24 cellular contexts compared by ENCODE assay signal in genomic region chr11:86692317-86692716, GRCh38. TPM values are rescaled to one million over a fixed set of nuclear protein-coding genes. Genes with fewer than 3 reads are reported as not detected.
DNase-seq lines count a peak whose midpoint lies in the region; ATAC-seq, FAIRE-seq and TF ChIP-seq lines count a peak whose summit lies in the region.
"Had no signal": no experiment of that assay in that cellular context is flagged by ENCODE, and none has a peak within 500 bp of the region (broad histone marks: within the 10 kb centered on the region; RNA-seq: fewer than 3 reads in every experiment).

No MANE protein-coding gene starts in this region.

- no peaks in the 10 kb centered on the region for H3K79me2 ChIP-seq in mammary epithelial cell (ENCODE audit: insufficient read depth, low read length)

- H3K9me3 ChIP-seq in mammary epithelial cell (replicated peaks; ENCODE audit: insufficient read depth, low read length), result no peaks in the 10 kb centered on the region
- H3K9me3 ChIP-seq in testis, result no peaks in the 10 kb centered on the region
- no peaks in the 10 kb centered on the region for H3K9me3 ChIP-seq in upper lobe of left lung
- H3K9me3 ChIP-seq: heart right ventricle, left lung, thyroid gland had no signal

- H3K4me1 Mint-ChIP-seq in MCF 10A (ENCODE audit: insufficient read depth, unreplicated experiment), result peaks cover 26% of the 10 kb centered on the region
- H3K4me1 Mint-ChIP-seq: CD4-positive, CD25-positive, alpha-beta regulatory T cell had no signal

- ATAC-seq in SK-N-SH treated with all-trans-retinoic acid at 6 μM for 48 hours (peak; percentile 52), GM21529 (IDR thresholded peaks at IDR 0.05; ENCODE audit: unreplicated experiment) (no peak), upper lobe of left lung (ENCODE audit: low FRiP score in 2 of 2) (no peak)
- ATAC-seq: heart right ventricle, left lung had no signal

- CTCF ChIA-PET in mammary epithelial cell (lab: Charles Lee; ENCODE audit: low non-redundant PET), result no interaction called here
- CTCF ChIA-PET in MCF 10A (lab: Yijun Ruan, JAX), result interaction anchor here (0.6 to 0.9 kb wide), 4 partner anchors 15 to 837 kb away, joined by 3 read pairs; partner anchors contain the start of gene CCDC83

- H3K27me3 ChIP-seq in mammary epithelial cell (ENCODE audit: insufficient read depth, low read length), result no peaks in the 10 kb centered on the region
- no peaks in the 10 kb centered on the region for H3K27me3 ChIP-seq in testis
- no peaks in the 10 kb centered on the region for H3K27me3 ChIP-seq in upper lobe of left lung
- H3K27me3 ChIP-seq: heart right ventricle, left lung, thyroid gland had no signal

- H3K4me3 ChIP-seq in mammary epithelial cell (replicated peaks in 1 of 3; ENCODE audit: insufficient read depth in 1 of 3, low read depth in 2 of 3, low read length in 3 of 3) (no peak overlapping the region), fibroblast of mammary gland (ENCODE audit: control insufficient read depth, low read depth, low read length) (no peak overlapping the region), testis (no peak overlapping the region), upper lobe of left lung (no peak overlapping the region)
- H3K4me3 ChIP-seq: heart right ventricle, left lung, thyroid gland had no signal

- dilution Hi-C loops in mammary epithelial cell (cut with HindIII; ENCODE audit: low sequenced_read_pairs), result no loop called here

- no peak overlapping the region for H3K4me3 Mint-ChIP-seq in MCF 10A (ENCODE audit: unreplicated experiment)
- H3K4me3 Mint-ChIP-seq: activated naive CD8-positive, alpha-beta T cell; brain; CD4-positive, CD25-positive, alpha-beta regulatory T cell; stimulated activated naive CD8-positive, alpha-beta T cell treated with anti-CD3 and anti-CD28 coated beads, Interleukin-15, Interleukin-2, amounts not matched to agents 100 ng/mL and 50 ng/mL, for 24 hours had no signal

- POLR2A ChIA-PET in MCF 10A (lab: Yijun Ruan, JAX), result interaction anchor here (0.8 kb wide), 1 partner anchor 11 kb away, joined by 4 read pairs; no protein-coding TSS in a partner anchor

- H3K36me3 ChIP-seq in mammary epithelial cell (ENCODE audit: insufficient read depth, low read length) (no peaks in the 10 kb centered on the region), testis (ENCODE audit: low read depth, missing control alignments) (no peaks in the 10 kb centered on the region), upper lobe of left lung (no peaks in the 10 kb centered on the region)
- H3K36me3 ChIP-seq: heart right ventricle, left lung, thyroid gland, WERI-Rb-1 had no signal

- no peak for TF ChIP-seq CTCF in mammary epithelial cell (conservative IDR thresholded peaks at IDR 0.05 in 1 of 2, IDR thresholded peaks at IDR 0.05 in 1 of 2; ENCODE audit: extremely low read depth in 1 of 2, insufficient read depth in 1 of 2, low read depth in 1 of 2, low read length in 2 of 2)
- no peak for TF ChIP-seq CTCF in MCF 10A (IDR thresholded peaks at IDR 0.05; ENCODE audit: unreplicated experiment)
- TF ChIP-seq CTCF in fibroblast of mammary gland (conservative IDR thresholded peaks at IDR 0.05; ENCODE audit: control insufficient read depth, insufficient read depth, low read depth, low read length), result no peak
- no peak for TF ChIP-seq CTCF in testis (IDR thresholded peaks at IDR 0.05)
- TF ChIP-seq CTCF in upper lobe of left lung (IDR thresholded peaks at IDR 0.05), result no peak

- TF ChIP-seq POLR2A in testis (IDR thresholded peaks at IDR 0.05) (no peak), upper lobe of left lung (IDR thresholded peaks at IDR 0.05) (no peak)

- DNase-seq in mammary epithelial cell (peak; percentile 27), MCF 10A (ENCODE audit: unreplicated experiment) (no peak), fibroblast of mammary gland (ENCODE audit: low read depth) (peak; percentile 28), urothelium cell line (ENCODE audit: low spot score) (peak; percentile 17), testis (no peak), upper lobe of left lung (no peak)
- DNase-seq: activated CD4-positive, alpha-beta T cell treated with anti-CD3 and anti-CD28 coated beads for 48 hours; activated CD8-positive, alpha-beta memory T cell treated with anti-CD3 and anti-CD28 coated beads for 24 hours; activated effector memory CD4-positive, alpha-beta T cell treated with Interleukin-2 at 50 U/mL for 16 hours; CD4-positive, CD25-positive, alpha-beta regulatory T cell; heart right ventricle; left lung; MM.1S; NCI-H2029; thyroid gland; WERI-Rb-1 had no signal

- no peak overlapping the region for H3K9ac ChIP-seq in mammary epithelial cell (ENCODE audit: insufficient read depth, low read length)

- 10% methylated on average over 1 of the region's 1 CpG for WGBS in mammary epithelial cell (ENCODE audit: low coverage, missing lambda C conversion rate)
- 59 to 73% methylated on average over 1 of the region's 1 CpG for WGBS in testis, 2 donors
- 80 to 92% methylated on average over 1 of the region's 1 CpG for WGBS in upper lobe of left lung, 2 donors

- TF ChIP-seq EP300 in upper lobe of left lung (IDR thresholded peaks at IDR 0.05), result no peak

- intact Hi-C loops in mammary epithelial cell (cut with micrococcal nuclease) (loop anchor here (1.0 kb wide), 1 partner anchor 111 kb away; no protein-coding TSS in a partner anchor), MCF 10A (cut with micrococcal nuclease) (no loop called here), testis (cut with DNase I; ENCODE audit: low total_unique reads) (no loop called here)

- H3K4me2 ChIP-seq in mammary epithelial cell (ENCODE audit: insufficient read depth, low read depth, low read length), result peak overlapping the region; percentile 40

- H4K20me1 ChIP-seq in mammary epithelial cell (ENCODE audit: insufficient read depth, low read length), result no peaks in the 10 kb centered on the region

- H2AFZ ChIP-seq in mammary epithelial cell (ENCODE audit: low read depth, low read length), result peak overlapping the region; percentile 19

- no peaks in the 10 kb centered on the region for H3K27me3 Mint-ChIP-seq in MCF 10A (ENCODE audit: insufficient read depth, unreplicated experiment)
- H3K27me3 Mint-ChIP-seq: CD4-positive, CD25-positive, alpha-beta regulatory T cell had no signal

- H3K27ac ChIP-seq in mammary epithelial cell (ENCODE audit: insufficient read depth, low read depth, low read length), result no peak overlapping the region
- H3K27ac ChIP-seq in testis, result no peak overlapping the region
- H3K27ac ChIP-seq in upper lobe of left lung, result no peak overlapping the region
- H3K27ac ChIP-seq: 22Rv1, heart right ventricle, left lung, thyroid gland, WERI-Rb-1 had no signal

- no peaks in the 10 kb centered on the region for H3K36me3 Mint-ChIP-seq in MCF 10A (ENCODE audit: insufficient read depth, unreplicated experiment)
- H3K36me3 Mint-ChIP-seq: activated naive CD8-positive, alpha-beta T cell; brain; CD4-positive, CD25-positive, alpha-beta regulatory T cell had no signal

- H3K4me1 ChIP-seq in mammary epithelial cell (ENCODE audit: insufficient read depth, low read length) (peaks cover 33% of the 10 kb centered on the region), testis (peaks cover 11% of the 10 kb centered on the region), upper lobe of left lung (peaks cover 0 to 17% (median 9%) of the 10 kb centered on the region in 4 donors)

- no peaks in the 10 kb centered on the region for H3K9me3 Mint-ChIP-seq in MCF 10A (ENCODE audit: unreplicated experiment)
- H3K9me3 Mint-ChIP-seq: stimulated activated naive CD8-positive, alpha-beta T cell treated with anti-CD3 and anti-CD28 coated beads, Interleukin-15, Interleukin-2, amounts not matched to agents 100 ng/mL and 50 ng/mL, for 24 hours had no signal

- no TSS peak for BruUV-seq in mammary epithelial cell (replicated peaks; lab: Mats Ljungman, UMichigan)
- BruUV-seq in MCF 10A (replicated peaks; lab: Mats Ljungman, UMichigan), result no TSS peak

- in situ Hi-C loops in mammary epithelial cell (cut with MboI; ENCODE audit: low sequenced_read_pairs in 2 of 2), result no loop called here

- no peak for FAIRE-seq in urothelium cell line (lab: Jason Lieb, UNC)
- FAIRE-seq: endothelial cell of umbilical vein had no signal

- H3K27ac Mint-ChIP-seq in MCF 10A (ENCODE audit: low read depth, unreplicated experiment), result no peak overlapping the region
- H3K27ac Mint-ChIP-seq: activated naive CD8-positive, alpha-beta T cell; brain; CD4-positive, CD25-positive, alpha-beta regulatory T cell; stimulated activated naive CD8-positive, alpha-beta T cell treated with anti-CD3 and anti-CD28 coated beads, Interleukin-15, Interleukin-2, amounts not matched to agents 100 ng/mL and 50 ng/mL, for 24 hours had no signal

TF ChIP-seq in SK-N-SH treated with all-trans-retinoic acid at 6 μM for 48 hours, 23 proteins besides CTCF, POLR2A, EP300 and RAD21:
- TF ChIP-seq ZFP3 (CRISPR knock-in tag; IDR thresholded peaks at IDR 0.05) (no peak), ISL1 (CRISPR knock-in tag; IDR thresholded peaks at IDR 0.05) (peak; percentile 60), ZNF70 (CRISPR knock-in tag; IDR thresholded peaks at IDR 0.05) (no peak)

RNA-seq across cellular contexts. Expression of gene ME3, which starts 19.9 kb away (rescaled TPM):
- 10 to 100 TPM in 1 of 2 donors, not detected in 1; 11.2 TPM for total RNA-seq in mammary epithelial cell
- 1.4 TPM for polyA plus RNA-seq in mammary epithelial cell
- polyA minus RNA-seq in mammary epithelial cell, result not detected
- total RNA-seq in MCF 10A (2022), result 0.49 TPM in 1 of 2 replicates, not detected in the other
- 100 to 1,000 TPM; 115 to 170 TPM for total RNA-seq in testis
- polyA plus RNA-seq in testis (ENCODE audit: insufficient read depth, low read depth, low replicate concordance), result 26.7 TPM
- total RNA-seq in upper lobe of left lung, result 10 to 100 TPM; 19.5 to 56.6 (median 34.7) TPM
- total RNA-seq: H4 had no signal

Comparison
In these comparisons a context has a peak if more than half of its experiments do, and no peak if none do; other contexts are left out.
1. DNase-seq: peak in mammary epithelial cell (single experiment), fibroblast of mammary gland (single experiment) and urothelium cell line (single experiment); none in MCF 10A (single experiment), testis (single experiment) and upper lobe of left lung (0 of 2).